ENCODE assay signal across 8 cellular contexts in genomic region chr20:44967207-44967807, GRCh38. TPM values are rescaled to one million over a fixed set of nuclear protein-coding genes. Genes with fewer than 3 reads are reported as not detected.
DNase-seq lines count a peak whose midpoint lies in the region; ATAC-seq and TF ChIP-seq lines count a peak whose summit lies in the region.

No MANE protein-coding gene starts in this region.

- H3K9me3 Mint-ChIP-seq in activated naive CD8-positive, alpha-beta T cell treated with anti-CD3 and anti-CD28 coated beads, Interleukin-2, amount 10 ng/mL, durations not matched to agents 7 days and 5 days: no peaks in the 10 kb centered on the region

- H3K4me2 ChIP-seq in OCI-LY1 (ENCODE audit: low read length): peak overlapping the region; percentile 97

- H3K27ac Mint-ChIP-seq in activated naive CD8-positive, alpha-beta T cell treated with anti-CD3 and anti-CD28 coated beads, Interleukin-2, amount 10 ng/mL, durations not matched to agents 7 days and 5 days: peak overlapping the region; percentile 95

- H3K4me3 ChIP-seq in GM12875 (ENCODE audit: low read depth, low read length): peak overlapping the region; percentile 86
- peak overlapping the region; percentile 98 for H3K4me3 ChIP-seq in OCI-LY1 (ENCODE audit: low read depth, low read length, poor library complexity, severe bottlenecking)
- H3K4me3 ChIP-seq in iPS-20b (ENCODE audit: low read length): peak overlapping the region; percentile 92

- peak overlapping the region; percentile 97 for H3K9ac ChIP-seq in OCI-LY1 (ENCODE audit: low read length)
- H3K9ac ChIP-seq in iPS-20b (ENCODE audit: low read depth, low read length): peak overlapping the region; percentile 86; the same call in 1 of the 2 replicates

- H2AFZ ChIP-seq in OCI-LY1 (ENCODE audit: low read length): no peak overlapping the region

- H3K9me3 ChIP-seq in OCI-LY1 (ENCODE audit: low read length) (no peaks in the 10 kb centered on the region), iPS-20b (ENCODE audit: insufficient read depth, low read depth, low read length) (no peaks in the 10 kb centered on the region)

- peaks cover 54% of the 10 kb centered on the region for H3K4me1 Mint-ChIP-seq in activated naive CD8-positive, alpha-beta T cell treated with anti-CD3 and anti-CD28 coated beads, Interleukin-2, amount 10 ng/mL, durations not matched to agents 7 days and 5 days

- H4K20me1 ChIP-seq in OCI-LY1 (ENCODE audit: insufficient read depth, low read length): no peaks in the 10 kb centered on the region

- H3F3A ChIP-seq in OCI-LY1 (ENCODE audit: insufficient read depth, low read length): no peaks in the 10 kb centered on the region

- H3K79me2 ChIP-seq in OCI-LY1 (ENCODE audit: insufficient read depth, low read length): peaks cover 57% of the 10 kb centered on the region

- peak; percentile 31 for ATAC-seq in activated naive CD8-positive, alpha-beta T cell treated with anti-CD3 and anti-CD28 coated beads, Interleukin-2, amount 10 ng/mL, durations not matched to agents 7 days and 5 days (ENCODE audit: low read depth)
- no peak for ATAC-seq in HG03520 (IDR thresholded peaks at IDR 0.05; ENCODE audit: unreplicated experiment)
- no peak for ATAC-seq in GM19455 (IDR thresholded peaks at IDR 0.05; ENCODE audit: unreplicated experiment)
- no peak for ATAC-seq in HG02884 (IDR thresholded peaks at IDR 0.05; ENCODE audit: unreplicated experiment)

- no peaks in the 10 kb centered on the region for H3K9me2 ChIP-seq in OCI-LY1 (ENCODE audit: low read depth, low read length)

- H3K36me3 Mint-ChIP-seq in activated naive CD8-positive, alpha-beta T cell treated with anti-CD3 and anti-CD28 coated beads, Interleukin-2, amount 10 ng/mL, durations not matched to agents 7 days and 5 days: peaks cover 19% of the 10 kb centered on the region

- DNase-seq in activated naive CD8-positive, alpha-beta T cell treated with anti-CD3 and anti-CD28 coated beads, Interleukin-2, amount 10 ng/mL, durations not matched to agents 7 days and 5 days: peak; percentile 42
- peak; percentile 13 to 63 (median 30) for DNase-seq in stimulated activated naive CD4-positive, alpha-beta T cell (lab: John Stamatoyannopoulos, UW)

- peaks cover 78% of the 10 kb centered on the region for H3K4me1 ChIP-seq in OCI-LY1 (ENCODE audit: insufficient read depth, low read length, severe bottlenecking)
- H3K4me1 ChIP-seq in iPS-20b (ENCODE audit: insufficient read depth, low read length): peaks cover 4% of the 10 kb centered on the region; the same call in 1 of the 2 replicates

- H3K4me3 Mint-ChIP-seq in activated naive CD8-positive, alpha-beta T cell treated with anti-CD3 and anti-CD28 coated beads, Interleukin-2, amount 10 ng/mL, durations not matched to agents 7 days and 5 days: peak overlapping the region; percentile 97

- H3K36me3 ChIP-seq in OCI-LY1 (ENCODE audit: insufficient read depth, low read length) (peaks cover 5% of the 10 kb centered on the region), iPS-20b (ENCODE audit: insufficient read depth, low read depth, low read length) (peaks cover 5% of the 10 kb centered on the region)

- H3K27me3 Mint-ChIP-seq in activated naive CD8-positive, alpha-beta T cell treated with anti-CD3 and anti-CD28 coated beads, Interleukin-2, amount 10 ng/mL, durations not matched to agents 7 days and 5 days: no peaks in the 10 kb centered on the region

- TF ChIP-seq CTCF in GM12875 (IDR thresholded peaks at IDR 0.05; ENCODE audit: borderline replicate concordance, insufficient read depth, low read depth, low read length) (no peak), OCI-LY1 (IDR thresholded peaks at IDR 0.05; ENCODE audit: low read length) (no peak)

- H3K27me3 ChIP-seq in OCI-LY1 (ENCODE audit: insufficient read depth, low read length) (no peaks in the 10 kb centered on the region), iPS-20b (ENCODE audit: insufficient read depth, low read length) (peaks cover 26% of the 10 kb centered on the region)

- POLR2A ChIA-PET in activated naive CD8-positive, alpha-beta T cell treated with anti-CD3 and anti-CD28 coated beads, Interleukin-2, amount 10 ng/mL, durations not matched to agents 7 days and 5 days (lab: Charles Lee): interaction anchor here (0.7 to 5.0 kb wide), 13 partner anchors 8 to 395 kb away, joined by 3 to 72 read pairs (median 4); partner anchors contain the start of genes ADA, PABPC1L and YWHAB

- peak overlapping the region; percentile 90 for H3K27ac ChIP-seq in OCI-LY1 (ENCODE audit: low read depth, low read length, poor library complexity, severe bottlenecking)
- H3K27ac ChIP-seq in iPS-20b (ENCODE audit: low read length): no peak overlapping the region

RNA-seq across cellular contexts. Expression of gene STK4, which starts 1.0 kb away (rescaled TPM):
- total RNA-seq in activated naive CD8-positive, alpha-beta T cell treated with anti-CD3 and anti-CD28 coated beads, Interleukin-2, amount 10 ng/mL, durations not matched to agents 7 days and 5 days: 100 to 1,000 TPM; 205 to 229 TPM

RNA-seq across cellular contexts. Expression of gene TOMM34, which starts 7.1 kb away (rescaled TPM):
- total RNA-seq in activated naive CD8-positive, alpha-beta T cell treated with anti-CD3 and anti-CD28 coated beads, Interleukin-2, amount 10 ng/mL, durations not matched to agents 7 days and 5 days: 10 to 100 TPM; 14.4 to 15.4 TPM

RNA-seq across cellular contexts. Expression of gene PABPC1L, which starts 57.4 kb away (rescaled TPM):
- total RNA-seq in activated naive CD8-positive, alpha-beta T cell treated with anti-CD3 and anti-CD28 coated beads, Interleukin-2, amount 10 ng/mL, durations not matched to agents 7 days and 5 days: 10 to 100 TPM; 87.0 to 90.2 TPM
